In the genomic region with DNA sequence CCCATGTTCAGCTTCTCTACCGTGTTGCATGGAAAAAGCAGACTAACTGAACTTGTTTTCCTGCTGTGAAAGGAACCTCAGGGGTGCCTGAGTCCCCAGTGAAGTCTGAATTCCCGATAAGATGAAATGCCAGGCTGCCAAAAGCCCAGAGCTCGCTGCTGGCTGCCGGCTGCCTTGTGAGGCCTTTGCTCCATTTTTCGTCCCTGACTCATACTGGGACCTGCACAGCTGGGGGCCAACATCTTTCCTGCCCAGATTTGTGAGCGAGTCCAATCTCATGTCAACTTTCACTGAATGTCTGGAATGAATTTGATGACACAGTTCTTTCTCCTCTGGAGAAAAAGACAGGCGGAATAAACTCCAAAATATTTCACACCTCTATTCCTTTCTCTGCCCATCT, we compare ENCODE assay signal across 20 cellular contexts.
DNase-seq lines count a peak whose midpoint lies in the region; ATAC-seq, FAIRE-seq and TF ChIP-seq lines count a peak whose summit lies in the region.
"Had no signal": no experiment of that assay in that cellular context is flagged by ENCODE, and none has a peak within 500 bp of the region (broad histone marks: within the 10 kb centered on the region; RNA-seq: fewer than 3 reads in every experiment).

No MANE protein-coding gene starts in this region.

- no peak for FAIRE-seq in H54 (lab: Jason Lieb, UNC)
- FAIRE-seq: endometrium, G401.6, GM19239 had no signal

- no peaks in the 10 kb centered on the region for H3K9me3 ChIP-seq in gastrocnemius medialis
- H3K9me3 ChIP-seq: BE2C, vagina had no signal

- no peak for ATAC-seq in gastrocnemius medialis
- ATAC-seq: foreskin keratinocyte, left lung had no signal

- no peak overlapping the region for H3K4me3 ChIP-seq in astrocyte of the spinal cord (ENCODE audit: low read depth, low read length)
- H3K4me3 ChIP-seq in gastrocnemius medialis: no peak overlapping the region
- H3K4me3 ChIP-seq: left lung, sigmoid colon, vagina had no signal

- no peak for TF ChIP-seq POLR2A in H54 (IDR thresholded peaks at IDR 0.05; ENCODE audit: low read depth, low read length)
- TF ChIP-seq POLR2A in gastrocnemius medialis (IDR thresholded peaks at IDR 0.05): no peak

- intact Hi-C loops in gastrocnemius medialis (cut with DNase I; ENCODE audit: low total_unique reads): no loop called here

- peak; percentile 23 for DNase-seq in H54 (ENCODE audit: insufficient read length, low spot score)
- DNase-seq in astrocyte of the spinal cord (ENCODE audit: low read depth, low spot score): peak; percentile 89
- peak; percentile 58 for DNase-seq in iPS-NIHi7 (ENCODE audit: extremely low spot score)
- DNase-seq in stromal cell of bone marrow (ENCODE audit: low read depth): peak; percentile 5
- no peak for DNase-seq in gastrocnemius medialis
- DNase-seq in NCI-H2171 (lab: John Stamatoyannopoulos, UW): no peak
- no peak for DNase-seq in stimulated activated CD4-positive, alpha-beta T cell treated with anti-CD3 and anti-CD28 coated beads, Interleukin-2, amount 100 ng/mL, for 48 hours
- DNase-seq: activated CD4-positive, CD25-positive, alpha-beta regulatory T cell; BE2C; Calu3; cerebellar nuclear complex; foreskin keratinocyte; left lung; NCI-H1436 treated with DMSO at 0.1 percent for 48 hours; NCI-H774; sigmoid colon had no signal

- no peak for TF ChIP-seq CTCF in astrocyte of the spinal cord (IDR thresholded peaks at IDR 0.05; ENCODE audit: low read depth, low read length)
- TF ChIP-seq CTCF in gastrocnemius medialis (IDR thresholded peaks at IDR 0.05 in 4 of 5, conservative IDR thresholded peaks at IDR 0.05 in 1 of 5): no peak

- H3K4me1 ChIP-seq in gastrocnemius medialis: no peaks in the 10 kb centered on the region
- H3K4me1 ChIP-seq: BE2C, foreskin keratinocyte, left lung, sigmoid colon, vagina had no signal

- H3K27me3 ChIP-seq in gastrocnemius medialis: no peaks in the 10 kb centered on the region
- H3K27me3 ChIP-seq: BE2C, foreskin keratinocyte, sigmoid colon, vagina had no signal

- no peaks in the 10 kb centered on the region for H3K36me3 ChIP-seq in gastrocnemius medialis
- H3K36me3 ChIP-seq: BE2C, left lung, sigmoid colon, vagina had no signal

- H3K27ac ChIP-seq in gastrocnemius medialis: no peak overlapping the region
- H3K27ac ChIP-seq: foreskin keratinocyte, left lung, sigmoid colon, vagina had no signal

- in situ Hi-C loops in astrocyte of the spinal cord (cut with HindIII; ENCODE audit: low sequenced_read_pairs): no loop called here
- in situ Hi-C loops in gastrocnemius medialis (cut with MboI; ENCODE audit: low sequenced_read_pairs in 4 of 4): no loop called here

Comparison
In these comparisons a context has a peak if more than half of its experiments do, and no peak if none do; other contexts are left out.
1. DNase-seq: peak in H54 (single experiment), astrocyte of the spinal cord (single experiment), iPS-NIHi7 (single experiment) and stromal cell of bone marrow (single experiment); none in gastrocnemius medialis (0 of 2), NCI-H2171 (single experiment) and stimulated activated CD4-positive, alpha-beta T cell treated with anti-CD3 and anti-CD28 coated beads, Interleukin-2, amount 100 ng/mL, for 48 hours (0 of 2).